In the genomic region with DNA sequence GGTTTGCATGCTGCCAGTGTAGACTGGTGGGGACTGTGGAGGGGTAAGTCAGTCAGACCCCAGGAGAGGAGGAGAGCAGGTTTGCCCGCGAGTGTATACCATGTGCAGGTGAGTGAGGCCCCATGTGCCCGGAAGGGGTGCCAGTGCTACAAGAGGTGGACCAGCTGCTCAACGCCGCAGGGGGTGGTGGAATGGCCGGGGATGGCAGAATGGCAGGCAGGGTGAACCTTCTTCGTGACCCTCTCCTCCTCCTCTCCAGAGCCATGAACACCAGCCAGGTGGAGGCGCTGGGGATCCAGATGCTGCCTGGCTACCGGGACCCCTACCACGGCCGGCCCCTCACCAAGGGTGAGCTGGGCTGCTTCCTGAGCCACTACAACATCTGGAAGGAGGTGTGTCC, we compare ENCODE assay signal across 17 cellular contexts. TPM values are rescaled to one million over a fixed set of nuclear protein-coding genes. Genes with fewer than 3 reads are reported as not detected.
A peak's percentile ranks its signal among the peaks of the same experiment; 100 is the strongest.
DNase-seq lines count a peak whose midpoint lies in the region; TF ChIP-seq lines count a peak whose summit lies in the region.
"Had no signal": no experiment of that assay in that cellular context is flagged by ENCODE, and none has a peak within 500 bp of the region (broad histone marks: within the 10 kb centered on the region; RNA-seq: fewer than 3 reads in every experiment).

No MANE protein-coding gene starts in this region.

- dilution Hi-C loops in mammary epithelial cell (cut with HindIII; ENCODE audit: low sequenced_read_pairs) = no loop called here

- no peak overlapping the region for H4K8ac ChIP-seq in H9 (replicated peaks; ENCODE audit: insufficient read length, low read depth, low read length)

- no peak overlapping the region for H4K91ac ChIP-seq in H9 (ENCODE audit: insufficient read length, low read depth, low read length)

- peaks cover 20 to 33% of the 10 kb centered on the region in 2 experiments for H3K4me1 Mint-ChIP-seq in H9
- peaks cover 6% of the 10 kb centered on the region for H3K4me1 Mint-ChIP-seq in glutamatergic neuron (ENCODE audit: low read depth, unreplicated experiment)

- BruUV-seq in mammary epithelial cell (replicated peaks; lab: Mats Ljungman, UMichigan) = no TSS peak

- H3K4me3 ChIP-seq in osteoblast (ENCODE audit: insufficient read depth, low read length) (no peak overlapping the region), mammary epithelial cell (replicated peaks in 1 of 3; ENCODE audit: insufficient read depth in 1 of 3, low read depth in 2 of 3, low read length in 3 of 3) (no peak overlapping the region)
- H3K4me3 ChIP-seq: GM23248 had no signal

- no peak overlapping the region for H2AFZ ChIP-seq in H9 (ENCODE audit: low read length)
- H2AFZ ChIP-seq in osteoblast (ENCODE audit: low read length) = no peak overlapping the region
- no peak overlapping the region for H2AFZ ChIP-seq in mammary epithelial cell (ENCODE audit: low read depth, low read length)
- H2AFZ ChIP-seq: GM23248 had no signal

- H3K23me2 ChIP-seq in H9 (ENCODE audit: insufficient read length, low read depth, low read length, poor library complexity, severe bottlenecking) = peaks cover 3% of the 10 kb centered on the region

- TF ChIP-seq CTCF in H9 (conservative IDR thresholded peaks at IDR 0.05) (no peak), RWPE1 (conservative IDR thresholded peaks at IDR 0.05; ENCODE audit: low read depth) (no peak), glutamatergic neuron (IDR thresholded peaks at IDR 0.05; ENCODE audit: partially characterized antibody, unreplicated experiment) (no peak), osteoblast (IDR thresholded peaks at IDR 0.05; ENCODE audit: extremely low read depth, low read depth, low read length) (no peak), mammary epithelial cell (conservative IDR thresholded peaks at IDR 0.05 in 1 of 2, IDR thresholded peaks at IDR 0.05 in 1 of 2; ENCODE audit: extremely low read depth in 1 of 2, insufficient read depth in 1 of 2, low read depth in 1 of 2, low read length in 2 of 2) (no peak)

- DNase-seq in H9 (peak; percentile 55), RWPE1 (ENCODE audit: low spot score) (no peak), glutamatergic neuron (no peak), osteoblast (ENCODE audit: insufficient read length, low spot score, missing footprints) (peak; percentile 30), OCI-M1 (lab: John Stamatoyannopoulos, UW) (no peak), NCI-H1436 (lab: John Stamatoyannopoulos, UW) (no peak), mammary epithelial cell (no peak)
- DNase-seq: BE2C; DMS79; GM23248; KG1; NCI-H1105; NCI-H2029 treated with DMSO at 0.1 percent for 48 hours; NCI-H226; NCI-H510A treated with DMSO at 0.1 percent for 48 hours; NCI-H774; NK-92 treated with Interleukin-12 subunit alpha and Interleukin-12 subunit beta, amount 100 ng/mL, for 24 hours had no signal

- in situ Hi-C loops in mammary epithelial cell (cut with MboI; ENCODE audit: low sequenced_read_pairs in 2 of 2) = no loop called here

- H3K36me3 ChIP-seq in osteoblast (ENCODE audit: insufficient read depth, low read length) (peaks cover 66% of the 10 kb centered on the region), mammary epithelial cell (ENCODE audit: insufficient read depth, low read length) (peaks cover 24% of the 10 kb centered on the region)

- H3K27me3 ChIP-seq in H9 (ENCODE audit: insufficient read depth, low read length) (no peaks in the 10 kb centered on the region), osteoblast (ENCODE audit: insufficient read depth, low read length) (no peaks in the 10 kb centered on the region), mammary epithelial cell (ENCODE audit: insufficient read depth, low read length) (no peaks in the 10 kb centered on the region)
- H3K27me3 ChIP-seq: BE2C had no signal

- H3T11ph ChIP-seq in H9 (ENCODE audit: low read length) = no peak overlapping the region

- H3K4me2 ChIP-seq in H9 (ENCODE audit: insufficient read depth, insufficient read length, low read length) = peak overlapping the region; percentile 10
- H3K4me2 ChIP-seq in osteoblast (ENCODE audit: insufficient read depth, low read length) = no peak overlapping the region
- no peak overlapping the region for H3K4me2 ChIP-seq in mammary epithelial cell (ENCODE audit: insufficient read depth, low read depth, low read length)

- CTCF ChIA-PET in RWPE1 (lab: Yijun Ruan, JAX) = interaction anchor here (0.6 kb wide), 1 partner anchor 165 kb away, joined by 4 read pairs; no protein-coding TSS in a partner anchor
- CTCF ChIA-PET in mammary epithelial cell (lab: Charles Lee; ENCODE audit: low non-redundant PET) = no interaction called here

- no peak overlapping the region for H3K18ac ChIP-seq in H9 (ENCODE audit: insufficient read length, low read depth, low read length)

- H3K9ac ChIP-seq in H9 (ENCODE audit: extremely low read depth, insufficient read length, low read length) (no peak overlapping the region), mammary epithelial cell (ENCODE audit: insufficient read depth, low read length) (no peak overlapping the region)
- H3K9ac ChIP-seq: GM23248 had no signal

- no peak overlapping the region for H2BK5ac ChIP-seq in H9 (ENCODE audit: insufficient read length, low read length)

- H3K79me1 ChIP-seq in H9 (ENCODE audit: insufficient read depth, low read depth, low read length, poor library complexity, severe bottlenecking) = no peaks in the 10 kb centered on the region

- no peak overlapping the region for H3K14ac ChIP-seq in H9 (ENCODE audit: insufficient read depth, low read length)

- no peak overlapping the region for H4K5ac ChIP-seq in H9 (ENCODE audit: insufficient read length, low read depth, low read length)

- no peak overlapping the region for H3K4ac ChIP-seq in H9 (ENCODE audit: low read depth, low read length)

- no CpG with 5 or more reads among the region's 11 CpGs for WGBS in H9 (ENCODE audit: extremely low coverage, insufficient read length, low lambda C conversion rate)
- WGBS in mammary epithelial cell (ENCODE audit: low coverage, missing lambda C conversion rate) = 99% methylated on average over 7 of the region's 11 CpGs

- H2AK5ac ChIP-seq in H9 (ENCODE audit: insufficient read length, low read length) = no peak overlapping the region

- H3K27ac Mint-ChIP-seq in H9 = peak overlapping the region in 2 of 3 experiments; percentile 46 to 50; a peak in 3 of 7 replicates
- H3K27ac Mint-ChIP-seq in glutamatergic neuron (ENCODE audit: unreplicated experiment) = peak overlapping the region; percentile 48

- no peaks in the 10 kb centered on the region; a peak in 1 of 5 replicates for H3K9me3 Mint-ChIP-seq in H9
- H3K9me3 Mint-ChIP-seq in glutamatergic neuron (ENCODE audit: unreplicated experiment) = no peaks in the 10 kb centered on the region

- H2BK120ac ChIP-seq in H9 (ENCODE audit: low read depth, low read length, poor library complexity, severe bottlenecking) = no peak overlapping the region

- no peaks in the 10 kb centered on the region for H3K27me3 Mint-ChIP-seq in H9 (ENCODE audit: low read depth)
- H3K27me3 Mint-ChIP-seq in glutamatergic neuron (ENCODE audit: unreplicated experiment) = peaks cover 6% of the 10 kb centered on the region

- H2BK12ac ChIP-seq in H9 (ENCODE audit: insufficient read length, low read depth, low read length) = no peak overlapping the region

- H3K9me3 ChIP-seq in H9 (ENCODE audit: control insufficient read depth, low read depth, low read length) (no peaks in the 10 kb centered on the region), osteoblast (ENCODE audit: low read depth, low read length) (no peaks in the 10 kb centered on the region), mammary epithelial cell (replicated peaks; ENCODE audit: insufficient read depth, low read length) (no peaks in the 10 kb centered on the region)
- H3K9me3 ChIP-seq: BE2C had no signal

- intact Hi-C loops in mammary epithelial cell (cut with micrococcal nuclease) = loop anchor here (10.0 kb wide), 1 partner anchor 277 kb away; a partner anchor contains a TSS

- H3K36me3 Mint-ChIP-seq in H9 (ENCODE audit: insufficient read depth in 1 of 3, low read depth in 3 of 3) (peaks cover 18 to 39% (median 37%) of the 10 kb centered on the region in 3 experiments), glutamatergic neuron (ENCODE audit: unreplicated experiment) (no peaks in the 10 kb centered on the region)

- H3K4me3 Mint-ChIP-seq in H9 (peak overlapping the region in 1 of 2 experiments; percentile 67; a peak in 3 of 5 replicates), glutamatergic neuron (ENCODE audit: unreplicated experiment) (no peak overlapping the region)

- H3K4me1 ChIP-seq in H9 (ENCODE audit: insufficient read depth, low read length) (no peaks in the 10 kb centered on the region; the same call in 1 of the 2 replicates), osteoblast (ENCODE audit: insufficient read depth, low read length) (no peaks in the 10 kb centered on the region), mammary epithelial cell (ENCODE audit: insufficient read depth, low read length) (no peaks in the 10 kb centered on the region)

- no peak overlapping the region for H3K56ac ChIP-seq in H9 (ENCODE audit: insufficient read length, low read depth, low read length)

- no peak overlapping the region for H2BK20ac ChIP-seq in H9 (ENCODE audit: low read depth, low read length, poor library complexity, severe bottlenecking)

- H3K27ac ChIP-seq in H9 (ENCODE audit: insufficient read length, low read depth, low read length) (no peak overlapping the region), RWPE1 (peak overlapping the region; percentile 76), osteoblast (ENCODE audit: low read depth, low read length) (no peak overlapping the region), mammary epithelial cell (ENCODE audit: insufficient read depth, low read depth, low read length) (no peak overlapping the region)
- H3K27ac ChIP-seq: GM23248 had no signal

- H2BK15ac ChIP-seq in H9 (ENCODE audit: low read depth, low read length) = no peak overlapping the region

- H3K79me2 ChIP-seq in H9 (ENCODE audit: insufficient read depth, low read length) (no peaks in the 10 kb centered on the region), osteoblast (ENCODE audit: insufficient read depth, low read length) (peaks cover 5% of the 10 kb centered on the region), mammary epithelial cell (ENCODE audit: insufficient read depth, low read length) (peaks cover 2% of the 10 kb centered on the region)

- no peak overlapping the region for H3K23ac ChIP-seq in H9 (ENCODE audit: insufficient read length, low read depth, low read length)

- H4K20me1 ChIP-seq in H9 (ENCODE audit: control insufficient read depth, insufficient read depth, insufficient read length) (no peaks in the 10 kb centered on the region), osteoblast (ENCODE audit: insufficient read depth, low read length) (peaks cover 26% of the 10 kb centered on the region), mammary epithelial cell (ENCODE audit: insufficient read depth, low read length) (no peaks in the 10 kb centered on the region)

- POLR2A ChIA-PET in RWPE1 (lab: Yijun Ruan, JAX; ENCODE audit: low non-redundant PET) = no interaction called here

RNA-seq across cellular contexts. Expression of a gene that starts 22.2 kb away (rescaled TPM):
- total RNA-seq in H9 (2021) (45.3 and 48.5 TPM in 2 replicates), glutamatergic neuron (ENCODE audit: unreplicated experiment) (74.5 TPM), osteoblast (106 and 108 TPM in 2 replicates), mammary epithelial cell (10 to 100 TPM; 74.2 to 92.5 TPM)
- 127 TPM for polyA plus RNA-seq in mammary epithelial cell
- 162 TPM for polyA minus RNA-seq in mammary epithelial cell

Comparison
In these comparisons a context has a peak if more than half of its experiments do, and no peak if none do; other contexts are left out.
1. DNase-seq: peak in H9 (single experiment) and osteoblast (single experiment); none in RWPE1 (single experiment), glutamatergic neuron (single experiment), OCI-M1 (single experiment), NCI-H1436 (single experiment) and mammary epithelial cell (single experiment).